ENCODE assay signal across 8 cellular contexts in the genomic region with DNA sequence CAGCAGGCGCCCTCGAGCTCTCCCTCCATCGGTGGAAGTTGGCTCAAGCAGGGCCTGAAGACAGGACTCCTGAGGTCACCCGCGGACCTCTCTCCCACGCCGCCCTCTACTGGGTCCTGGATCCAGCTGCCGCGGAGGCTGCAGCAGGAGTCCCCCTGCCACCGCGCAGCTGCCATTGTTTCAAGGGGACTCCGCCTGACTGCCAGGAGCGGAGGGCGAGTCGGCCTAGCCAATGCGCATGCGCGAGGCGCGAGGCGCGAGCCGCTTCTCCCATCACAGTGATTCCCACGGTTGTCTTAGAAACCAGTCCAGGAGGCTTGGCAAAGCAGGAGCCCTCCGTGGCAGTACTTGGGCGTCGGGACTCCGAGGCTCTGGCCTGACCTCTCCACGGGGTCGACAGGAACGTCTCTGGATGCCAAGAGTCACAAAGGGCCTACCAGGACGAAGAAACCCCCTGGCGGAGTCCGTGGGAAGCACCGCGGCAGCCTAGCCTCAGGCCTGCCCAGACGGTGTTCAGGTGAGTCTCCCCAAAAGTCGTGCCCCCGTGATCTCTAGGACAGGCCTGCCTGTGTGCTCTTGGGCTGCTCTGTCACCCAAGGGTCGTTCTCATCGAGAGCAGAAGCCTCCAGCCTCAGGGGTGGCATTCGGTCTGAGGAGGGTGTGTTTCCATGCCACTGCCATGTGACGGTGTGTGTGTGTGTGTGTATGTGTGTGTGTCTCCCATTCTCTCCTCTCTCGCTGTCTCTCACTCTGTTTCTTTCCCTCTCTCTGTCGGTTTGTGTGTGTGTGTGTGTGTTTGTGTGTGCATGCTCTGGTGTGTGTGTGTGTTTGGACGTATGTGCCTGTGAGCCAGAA.
A peak's percentile ranks its signal among the peaks of the same experiment; 100 is the strongest.
DNase-seq lines count a peak whose midpoint lies in the region; ATAC-seq and TF ChIP-seq lines count a peak whose summit lies in the region.

No MANE protein-coding gene starts in this region.

- peaks cover 4 to 6% (median 4%) of the 10 kb centered on the region in 3 donors for H3K27me3 Mint-ChIP-seq in CD14-positive monocyte (ENCODE audit: low read depth in 3 of 3)
- H3K27me3 Mint-ChIP-seq in activated CD4-positive, alpha-beta T cell treated with anti-CD3 and anti-CD28 coated beads for 36 hours, result peaks cover 10% of the 10 kb centered on the region
- peaks cover 12% of the 10 kb centered on the region for H3K27me3 Mint-ChIP-seq in dendritic cell treated with granulocyte-macrophage colony-stimulating factor and Interleukin-4, amounts not matched to agents 40 ng/mL and 50 ng/mL, for 4 days

- H3K36me3 ChIP-seq in HUES48 (ENCODE audit: control insufficient read depth, insufficient read depth, low read length), result no peaks in the 10 kb centered on the region

- TF ChIP-seq CTCF in CD14-positive monocyte (IDR thresholded peaks at IDR 0.05), result peak; percentile 15
- no peak for TF ChIP-seq CTCF in RWPE1 (conservative IDR thresholded peaks at IDR 0.05; ENCODE audit: low read depth)

- no peaks in the 10 kb centered on the region for H3K36me3 Mint-ChIP-seq in CD14-positive monocyte
- no peaks in the 10 kb centered on the region for H3K36me3 Mint-ChIP-seq in activated CD4-positive, alpha-beta T cell treated with anti-CD3 and anti-CD28 coated beads for 36 hours (ENCODE audit: low read depth)
- no peaks in the 10 kb centered on the region for H3K36me3 Mint-ChIP-seq in dendritic cell treated with granulocyte-macrophage colony-stimulating factor and Interleukin-4, amounts not matched to agents 40 ng/mL and 50 ng/mL, for 4 days (ENCODE audit: low read depth)

- POLR2A ChIA-PET in activated CD4-positive, alpha-beta T cell treated with anti-CD3 and anti-CD28 coated beads for 36 hours (lab: Charles Lee), result no interaction called here
- POLR2A ChIA-PET in RWPE1 (lab: Yijun Ruan, JAX; ENCODE audit: low non-redundant PET), result no interaction called here

- no peak overlapping the region for H3K9ac ChIP-seq in HUES48 (ENCODE audit: low read depth, low read length)

- intact Hi-C loops in CD14-positive monocyte (cut with micrococcal nuclease), result no loop called here
- intact Hi-C loops in activated CD4-positive, alpha-beta T cell treated with anti-CD3 and anti-CD28 coated beads for 36 hours (cut with DNase I, micrococcal nuclease), result no loop called here
- intact Hi-C loops in dendritic cell treated with granulocyte-macrophage colony-stimulating factor and Interleukin-4, amounts not matched to agents 40 ng/mL and 50 ng/mL, for 4 days (cut with micrococcal nuclease), result no loop called here

- peaks cover 0 to 27% (median 8%) of the 10 kb centered on the region in 7 donors for H3K9me3 Mint-ChIP-seq in CD14-positive monocyte
- H3K9me3 Mint-ChIP-seq in activated CD4-positive, alpha-beta T cell treated with anti-CD3 and anti-CD28 coated beads for 36 hours (ENCODE audit: low read depth), result no peaks in the 10 kb centered on the region
- H3K9me3 Mint-ChIP-seq in dendritic cell treated with granulocyte-macrophage colony-stimulating factor and Interleukin-4, amounts not matched to agents 40 ng/mL and 50 ng/mL, for 4 days, result peaks cover 9% of the 10 kb centered on the region

- peaks cover 8% of the 10 kb centered on the region for H3K4me1 Mint-ChIP-seq in CD14-positive monocyte
- peaks cover 12% of the 10 kb centered on the region for H3K4me1 Mint-ChIP-seq in activated CD4-positive, alpha-beta T cell treated with anti-CD3 and anti-CD28 coated beads for 36 hours
- peaks cover 5% of the 10 kb centered on the region for H3K4me1 Mint-ChIP-seq in dendritic cell treated with granulocyte-macrophage colony-stimulating factor and Interleukin-4, amounts not matched to agents 40 ng/mL and 50 ng/mL, for 4 days (ENCODE audit: low read depth)

- H3K27ac Mint-ChIP-seq in CD14-positive monocyte, result peak overlapping the region in 1 of 7 donors; percentile 71
- H3K27ac Mint-ChIP-seq in activated CD4-positive, alpha-beta T cell treated with anti-CD3 and anti-CD28 coated beads for 36 hours, result no peak overlapping the region
- H3K27ac Mint-ChIP-seq in dendritic cell treated with granulocyte-macrophage colony-stimulating factor and Interleukin-4, amounts not matched to agents 40 ng/mL and 50 ng/mL, for 4 days, result no peak overlapping the region

- ATAC-seq in GM19463 (IDR thresholded peaks at IDR 0.05; ENCODE audit: unreplicated experiment), result peak; percentile 94
- peak; percentile 77 for ATAC-seq in activated CD4-positive, alpha-beta T cell treated with anti-CD3 and anti-CD28 coated beads for 36 hours
- ATAC-seq in stimulated activated naive CD8-positive, alpha-beta T cell treated with anti-CD3 and anti-CD28 coated beads, Interleukin-15, Interleukin-2, amounts not matched to agents 100 U/mL and 50 U/mL, for 24 hours, result peak; percentile 70

- DNase-seq in CD14-positive monocyte (ENCODE audit: low spot score) (no peak), mucosa of gallbladder (ENCODE audit: low spot score) (peak; percentile 32), RWPE1 (ENCODE audit: low spot score) (no peak)
- peak; percentile 73 for DNase-seq in activated CD4-positive, alpha-beta T cell treated with anti-CD3 and anti-CD28 coated beads for 36 hours
- peak; percentile 62 for DNase-seq in stimulated activated naive CD8-positive, alpha-beta T cell treated with anti-CD3 and anti-CD28 coated beads, Interleukin-15, Interleukin-2, amounts not matched to agents 100 U/mL and 50 U/mL, for 24 hours

- peak overlapping the region; percentile 23; the same call in 1 of the 2 replicates for H3K4me3 ChIP-seq in HUES48 (ENCODE audit: low read depth, low read length)

- no peaks in the 10 kb centered on the region for H3K9me3 ChIP-seq in HUES48 (ENCODE audit: control insufficient read depth, insufficient read depth, low read length)

- H3K27ac ChIP-seq in HUES48 (ENCODE audit: low read depth, low read length) (no peak overlapping the region), RWPE1 (no peak overlapping the region)

- H3K27me3 ChIP-seq in HUES48 (ENCODE audit: control insufficient read depth, insufficient read depth, low read length), result peaks cover 10% of the 10 kb centered on the region; the same call in 1 of the 2 replicates

- H3K4me3 Mint-ChIP-seq in CD14-positive monocyte, result peak overlapping the region; percentile 69 to 82
- peak overlapping the region; percentile 51 for H3K4me3 Mint-ChIP-seq in activated CD4-positive, alpha-beta T cell treated with anti-CD3 and anti-CD28 coated beads for 36 hours
- peak overlapping the region; percentile 7 for H3K4me3 Mint-ChIP-seq in dendritic cell treated with granulocyte-macrophage colony-stimulating factor and Interleukin-4, amounts not matched to agents 40 ng/mL and 50 ng/mL, for 4 days

- CTCF ChIA-PET in activated CD4-positive, alpha-beta T cell treated with anti-CD3 and anti-CD28 coated beads for 36 hours (lab: Charles Lee), result no interaction called here
- CTCF ChIA-PET in RWPE1 (lab: Yijun Ruan, JAX), result no interaction called here

- no peaks in the 10 kb centered on the region for H3K4me1 ChIP-seq in HUES48 (ENCODE audit: control insufficient read depth, insufficient read depth, low read length)

Comparison
In these comparisons a context has a peak if more than half of its experiments do, and no peak if none do; other contexts are left out.
1. DNase-seq: peak in activated CD4-positive, alpha-beta T cell treated with anti-CD3 and anti-CD28 coated beads for 36 hours (single experiment), mucosa of gallbladder (single experiment) and stimulated activated naive CD8-positive, alpha-beta T cell treated with anti-CD3 and anti-CD28 coated beads, Interleukin-15, Interleukin-2, amounts not matched to agents 100 U/mL and 50 U/mL, for 24 hours (single experiment); none in CD14-positive monocyte (single experiment) and RWPE1 (single experiment).
2. H3K4me3 Mint-ChIP-seq: peak in every context shown above with its lines; median percentile 76 in CD14-positive monocyte; 51 in activated CD4-positive, alpha-beta T cell treated with anti-CD3 and anti-CD28 coated beads for 36 hours; 7 in dendritic cell treated with granulocyte-macrophage colony-stimulating factor and Interleukin-4, amounts not matched to agents 40 ng/mL and 50 ng/mL, for 4 days.
3. Peak in every context shown above with its lines, with median percentiles within 50 percentile points of each other: ATAC-seq.